ENCODE assay signal across 1 cellular context in genomic region chr6:136757150-136757549, GRCh38.
TF ChIP-seq lines count a peak whose summit lies in the region.

No MANE protein-coding gene starts in this region.

TF ChIP-seq in IMR-90, 13 proteins besides CTCF, POLR2A, EP300 and RAD21 (continued from another document):
- TF ChIP-seq ELK1 (IDR thresholded peaks at IDR 0.05; ENCODE audit: borderline replicate concordance, low read depth, low read length) (no peak), SMC3 (IDR thresholded peaks at IDR 0.05; ENCODE audit: low read depth, low read length) (no peak), CEBPB (IDR thresholded peaks at IDR 0.05; ENCODE audit: low read depth, low read length) (no peak), MAZ (IDR thresholded peaks at IDR 0.05; ENCODE audit: borderline replicate concordance, low read depth, low read length) (no peak), RCOR1 (IDR thresholded peaks at IDR 0.05; ENCODE audit: insufficient replicate concordance, low read length) (no peak), MAFK (IDR thresholded peaks at IDR 0.05; ENCODE audit: low read depth, low read length) (no peak), RFX5 (IDR thresholded peaks at IDR 0.05; ENCODE audit: low read depth, low read length) (no peak), MXI1 (IDR thresholded peaks at IDR 0.05; ENCODE audit: borderline replicate concordance, low read depth, low read length) (no peak), FOS (IDR thresholded peaks at IDR 0.05; ENCODE audit: low read depth, low read length) (no peak), BHLHE40 (IDR thresholded peaks at IDR 0.05; ENCODE audit: low read depth, low read length) (no peak), CHD1 (IDR thresholded peaks at IDR 0.05; ENCODE audit: low read depth, low read length) (no peak)
